In genomic region chr11:115168686-115169085, GRCh38 we compare ENCODE assay signal across 19 cellular contexts.
"Had no signal": no experiment of that assay in that cellular context is flagged by ENCODE, and none has a peak within 500 bp of the region (broad histone marks: within the 10 kb centered on the region; RNA-seq: fewer than 3 reads in every experiment).

No MANE protein-coding gene starts in this region.

- H3K36me3 ChIP-seq: colonic mucosa, spleen, thoracic aorta had no signal

- H3K36me3 Mint-ChIP-seq: activated CD4-positive, alpha-beta memory T cell treated with anti-CD3 and anti-CD28 coated beads for 36 hours; activated naive CD8-positive, alpha-beta T cell treated with anti-CD3 and anti-CD28 coated beads for 36 hours; mesothelial cell of epicardium; stimulated activated naive B cell treated with anti-CD40 and anti-IgM and Interleukin-4, amounts not matched to agents 10 μg/mL and 1 μg/mL and 100 μg/mL, for 72 hours; WTC11 had no signal

- H3K27me3 ChIP-seq: colonic mucosa had no signal

- H3K9me3 Mint-ChIP-seq: activated CD4-positive, alpha-beta memory T cell treated with anti-CD3 and anti-CD28 coated beads for 36 hours; activated naive CD8-positive, alpha-beta T cell treated with anti-CD3 and anti-CD28 coated beads for 36 hours; mesothelial cell of epicardium; stimulated activated naive B cell treated with anti-CD40 and anti-IgM and Interleukin-4, amounts not matched to agents 10 μg/mL and 1 μg/mL and 100 μg/mL, for 72 hours; T-helper 2 cell treated with Interferon-gamma antibody and Interleukin-4, amounts not matched to agents 5 μg/mL and 100 μg/mL, for 36 hours; WTC11 had no signal

- H3K4me1 ChIP-seq: colonic mucosa, spleen had no signal

- H3K4me3 ChIP-seq: colonic mucosa, hepatocyte, lung, spleen, thoracic aorta had no signal

- H3K4me1 Mint-ChIP-seq: activated CD4-positive, alpha-beta T cell treated with anti-CD3 and anti-CD28 coated beads for 36 hours; activated naive CD8-positive, alpha-beta T cell treated with anti-CD3 and anti-CD28 coated beads for 36 hours; stimulated activated naive B cell treated with anti-CD40 and anti-IgM and Interleukin-4, amounts not matched to agents 10 μg/mL and 1 μg/mL and 100 μg/mL, for 72 hours had no signal

- H3K27ac ChIP-seq: colonic mucosa, hepatocyte, spleen, thoracic aorta had no signal

- ATAC-seq: activated CD4-positive, alpha-beta T cell treated with anti-CD3 and anti-CD28 coated beads for 36 hours; left colon; stimulated activated naive B cell treated with anti-CD40 and anti-IgM and Interleukin-4, amounts not matched to agents 10 μg/mL and 1 μg/mL and 100 μg/mL, for 72 hours; WTC11 had no signal

- H3K9me3 ChIP-seq: colonic mucosa, SK-N-SH, spleen, thoracic aorta had no signal

- H3K4me3 Mint-ChIP-seq: activated CD4-positive, alpha-beta memory T cell treated with anti-CD3 and anti-CD28 coated beads for 36 hours; activated CD4-positive, alpha-beta T cell treated with anti-CD3 and anti-CD28 coated beads for 36 hours; activated naive CD8-positive, alpha-beta T cell treated with anti-CD3 and anti-CD28 coated beads for 36 hours; mesothelial cell of epicardium; stimulated activated naive B cell treated with anti-CD40 and anti-IgM and Interleukin-4, amounts not matched to agents 10 μg/mL and 1 μg/mL and 100 μg/mL, for 72 hours; T-helper 2 cell treated with Interferon-gamma antibody and Interleukin-4, amounts not matched to agents 5 μg/mL and 100 μg/mL, for 36 hours; WTC11 had no signal

- DNase-seq: activated CD4-positive, alpha-beta memory T cell treated with anti-CD3 and anti-CD28 coated beads for 36 hours; activated CD4-positive, alpha-beta T cell treated with anti-CD3 and anti-CD28 coated beads for 36 hours; activated naive CD4-positive, alpha-beta T cell; activated naive CD8-positive, alpha-beta T cell treated with anti-CD3 and anti-CD28 coated beads for 36 hours; activated T-cell treated with anti-CD3 and anti-CD28 coated beads for 4 hours; amniotic stem cell; central memory CD4-positive, alpha-beta T cell; colonic mucosa; left colon; spleen; stimulated activated CD4-positive, alpha-beta T cell treated with anti-CD3 and anti-CD28 coated beads, Interleukin-4, amount 100 ng/mL, for 4 hours; stimulated activated naive B cell treated with anti-CD40 and anti-IgM and Interleukin-4, amounts not matched to agents 10 μg/mL and 1 μg/mL and 100 μg/mL, for 72 hours had no signal

- H3K27ac Mint-ChIP-seq: activated CD4-positive, alpha-beta memory T cell treated with anti-CD3 and anti-CD28 coated beads for 36 hours; activated CD4-positive, alpha-beta T cell treated with anti-CD3 and anti-CD28 coated beads for 36 hours; activated naive CD8-positive, alpha-beta T cell treated with anti-CD3 and anti-CD28 coated beads for 36 hours; mesothelial cell of epicardium; stimulated activated naive B cell treated with anti-CD40 and anti-IgM and Interleukin-4, amounts not matched to agents 10 μg/mL and 1 μg/mL and 100 μg/mL, for 72 hours; T-helper 2 cell treated with Interferon-gamma antibody and Interleukin-4, amounts not matched to agents 5 μg/mL and 100 μg/mL, for 36 hours; WTC11 had no signal
